In the genomic region with DNA sequence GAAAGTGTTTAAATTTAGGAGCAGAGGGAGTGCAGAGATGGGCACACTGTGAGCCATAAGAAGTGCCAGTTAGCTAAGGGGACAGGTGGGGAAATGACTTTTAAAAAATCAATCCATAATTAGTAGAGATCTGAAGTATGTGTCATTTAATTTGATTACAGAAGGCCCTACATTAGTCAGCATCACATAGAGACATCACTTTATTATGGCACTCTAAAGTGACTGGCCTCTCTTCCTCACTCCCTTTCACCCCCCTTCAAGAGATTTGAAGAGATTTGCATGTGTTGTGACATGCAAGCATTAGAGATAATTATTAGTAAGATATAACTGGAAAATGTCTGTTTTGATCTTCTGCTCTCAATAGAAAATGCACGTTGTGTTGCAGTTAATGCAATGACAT, we compare ENCODE assay signal across 2 cellular contexts.
TF ChIP-seq lines count a peak whose summit lies in the region.

No MANE protein-coding gene starts in this region.

TF ChIP-seq in A549, 52 proteins besides CTCF, POLR2A, EP300 and RAD21 (continued from another document):
- TF ChIP-seq, protein P1, sequence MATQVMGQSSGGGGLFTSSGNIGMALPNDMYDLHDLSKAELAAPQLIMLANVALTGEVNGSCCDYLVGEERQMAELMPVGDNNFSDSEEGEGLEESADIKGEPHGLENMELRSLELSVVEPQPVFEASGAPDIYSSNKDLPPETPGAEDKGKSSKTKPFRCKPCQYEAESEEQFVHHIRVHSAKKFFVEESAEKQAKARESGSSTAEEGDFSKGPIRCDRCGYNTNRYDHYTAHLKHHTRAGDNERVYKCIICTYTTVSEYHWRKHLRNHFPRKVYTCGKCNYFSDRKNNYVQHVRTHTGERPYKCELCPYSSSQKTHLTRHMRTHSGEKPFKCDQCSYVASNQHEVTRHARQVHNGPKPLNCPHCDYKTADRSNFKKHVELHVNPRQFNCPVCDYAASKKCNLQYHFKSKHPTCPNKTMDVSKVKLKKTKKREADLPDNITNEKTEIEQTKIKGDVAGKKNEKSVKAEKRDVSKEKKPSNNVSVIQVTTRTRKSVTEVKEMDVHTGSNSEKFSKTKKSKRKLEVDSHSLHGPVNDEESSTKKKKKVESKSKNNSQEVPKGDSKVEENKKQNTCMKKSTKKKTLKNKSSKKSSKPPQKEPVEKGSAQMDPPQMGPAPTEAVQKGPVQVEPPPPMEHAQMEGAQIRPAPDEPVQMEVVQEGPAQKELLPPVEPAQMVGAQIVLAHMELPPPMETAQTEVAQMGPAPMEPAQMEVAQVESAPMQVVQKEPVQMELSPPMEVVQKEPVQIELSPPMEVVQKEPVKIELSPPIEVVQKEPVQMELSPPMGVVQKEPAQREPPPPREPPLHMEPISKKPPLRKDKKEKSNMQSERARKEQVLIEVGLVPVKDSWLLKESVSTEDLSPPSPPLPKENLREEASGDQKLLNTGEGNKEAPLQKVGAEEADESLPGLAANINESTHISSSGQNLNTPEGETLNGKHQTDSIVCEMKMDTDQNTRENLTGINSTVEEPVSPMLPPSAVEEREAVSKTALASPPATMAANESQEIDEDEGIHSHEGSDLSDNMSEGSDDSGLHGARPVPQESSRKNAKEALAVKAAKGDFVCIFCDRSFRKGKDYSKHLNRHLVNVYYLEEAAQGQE (IDR thresholded peaks at IDR 0.05), result no peak
- TF ChIP-seq NFE2L2 (conservative IDR thresholded peaks at IDR 0.05; ENCODE audit: low read length) (no peak), ZC3H11A (IDR thresholded peaks at IDR 0.05) (no peak), MAZ (IDR thresholded peaks at IDR 0.05; ENCODE audit: borderline replicate concordance, low read depth, low read length) (no peak), POLR2AphosphoS2 (conservative IDR thresholded peaks at IDR 0.05; ENCODE audit: low read length) (no peak), HOXB13 (CRISPR knock-in tag; IDR thresholded peaks at IDR 0.05; ENCODE audit: low read depth) (no peak), EHMT2 (IDR thresholded peaks at IDR 0.05; ENCODE audit: low read depth) (no peak), KDM1A (IDR thresholded peaks at IDR 0.05; ENCODE audit: low read depth) (no peak), NR3C1 (IDR thresholded peaks at IDR 0.05) (no peak), RNF2 (IDR thresholded peaks at IDR 0.05; ENCODE audit: borderline replicate concordance, low read depth) (no peak)

TF ChIP-seq in WTC11, 78 proteins besides CTCF, POLR2A, EP300 and RAD21 (continued from another document):
- TF ChIP-seq NFATC4 (CRISPR knock-in tag; IDR thresholded peaks at IDR 0.05) (no peak), ZNF396 (CRISPR knock-in tag; IDR thresholded peaks at IDR 0.05; ENCODE audit: borderline replicate concordance) (no peak), GABPB1 (CRISPR knock-in tag; IDR thresholded peaks at IDR 0.05) (no peak), ZNF671 (CRISPR knock-in tag; IDR thresholded peaks at IDR 0.05) (no peak), ZNF219 (CRISPR knock-in tag; IDR thresholded peaks at IDR 0.05; ENCODE audit: borderline replicate concordance) (no peak), CREM (CRISPR knock-in tag; IDR thresholded peaks at IDR 0.05) (no peak), MYBL2 (CRISPR knock-in tag; IDR thresholded peaks at IDR 0.05) (no peak)
- TF ChIP-seq, protein P2, sequence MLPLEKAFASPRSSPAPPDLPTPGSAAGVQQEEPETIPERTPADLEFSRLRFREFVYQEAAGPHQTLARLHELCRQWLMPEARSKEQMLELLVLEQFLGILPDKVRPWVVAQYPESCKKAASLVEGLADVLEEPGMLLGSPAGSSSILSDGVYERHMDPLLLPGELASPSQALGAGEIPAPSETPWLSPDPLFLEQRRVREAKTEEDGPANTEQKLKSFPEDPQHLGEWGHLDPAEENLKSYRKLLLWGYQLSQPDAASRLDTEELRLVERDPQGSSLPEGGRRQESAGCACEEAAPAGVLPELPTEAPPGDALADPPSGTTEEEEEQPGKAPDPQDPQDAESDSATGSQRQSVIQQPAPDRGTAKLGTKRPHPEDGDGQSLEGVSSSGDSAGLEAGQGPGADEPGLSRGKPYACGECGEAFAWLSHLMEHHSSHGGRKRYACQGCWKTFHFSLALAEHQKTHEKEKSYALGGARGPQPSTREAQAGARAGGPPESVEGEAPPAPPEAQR (CRISPR knock-in tag; IDR thresholded peaks at IDR 0.05), result no peak
- TF ChIP-seq, protein P3, sequence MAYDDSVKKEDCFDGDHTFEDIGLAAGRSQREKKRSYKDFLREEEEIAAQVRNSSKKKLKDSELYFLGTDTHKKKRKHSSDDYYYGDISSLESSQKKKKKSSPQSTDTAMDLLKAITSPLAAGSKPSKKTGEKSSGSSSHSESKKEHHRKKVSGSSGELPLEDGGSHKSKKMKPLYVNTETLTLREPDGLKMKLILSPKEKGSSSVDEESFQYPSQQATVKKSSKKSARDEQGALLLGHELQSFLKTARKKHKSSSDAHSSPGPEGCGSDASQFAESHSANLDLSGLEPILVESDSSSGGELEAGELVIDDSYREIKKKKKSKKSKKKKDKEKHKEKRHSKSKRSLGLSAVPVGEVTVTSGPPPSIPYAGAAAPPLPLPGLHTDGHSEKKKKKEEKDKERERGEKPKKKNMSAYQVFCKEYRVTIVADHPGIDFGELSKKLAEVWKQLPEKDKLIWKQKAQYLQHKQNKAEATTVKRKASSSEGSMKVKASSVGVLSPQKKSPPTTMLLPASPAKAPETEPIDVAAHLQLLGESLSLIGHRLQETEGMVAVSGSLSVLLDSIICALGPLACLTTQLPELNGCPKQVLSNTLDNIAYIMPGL (CRISPR knock-in tag; IDR thresholded peaks at IDR 0.05), result no peak
